ENCODE assay signal across 14 cellular contexts in genomic region chr18:55249572-55249971, GRCh38.
DNase-seq lines count a peak whose midpoint lies in the region; ATAC-seq and TF ChIP-seq lines count a peak whose summit lies in the region.
"Had no signal": no experiment of that assay in that cellular context is flagged by ENCODE, and none has a peak within 500 bp of the region (broad histone marks: within the 10 kb centered on the region; RNA-seq: fewer than 3 reads in every experiment).

No MANE protein-coding gene starts in this region.

- H3K27ac ChIP-seq in SK-N-SH (ENCODE audit: low read depth in 2 of 2, low read length in 1 of 2) (peak overlapping the region; percentile 87 to 90), neural progenitor cell (no peak overlapping the region)
- H3K27ac ChIP-seq: 22Rv1 had no signal

- TF ChIP-seq CTCF in SK-N-SH (IDR thresholded peaks at IDR 0.05) (no peak), neural progenitor cell (IDR thresholded peaks at IDR 0.05) (no peak)

- H3F3A ChIP-seq in SK-N-SH (replicated peaks; ENCODE audit: insufficient read depth) (peaks cover 46% of the 10 kb centered on the region), neural progenitor cell (ENCODE audit: low read depth) (no peaks in the 10 kb centered on the region)

- no peak overlapping the region for H3K4me3 Mint-ChIP-seq in neural progenitor cell
- H3K4me3 Mint-ChIP-seq: activated naive CD4-positive, alpha-beta T cell treated with anti-CD3 and anti-CD28 coated beads, Interleukin-2, amount 10 ng/mL, durations not matched to agents 7 days and 5 days; natural killer cell treated with Interleukin-12 subunit alpha and Interleukin-12 subunit beta and Interleukin-15 and Interleukin-18, amount 100 ng/mL, for 72 hours had no signal

- H3K9me3 Mint-ChIP-seq in neural progenitor cell: peaks cover 5% of the 10 kb centered on the region
- H3K9me3 Mint-ChIP-seq: activated naive CD4-positive, alpha-beta T cell treated with anti-CD3 and anti-CD28 coated beads, Interleukin-2, amount 10 ng/mL, durations not matched to agents 7 days and 5 days; natural killer cell treated with Interleukin-12 subunit alpha and Interleukin-12 subunit beta and Interleukin-15 and Interleukin-18, amount 100 ng/mL, for 72 hours had no signal

- peak overlapping the region; percentile 32 for H3K27ac Mint-ChIP-seq in neural progenitor cell
- H3K27ac Mint-ChIP-seq: activated naive CD4-positive, alpha-beta T cell treated with anti-CD3 and anti-CD28 coated beads, Interleukin-2, amount 10 ng/mL, durations not matched to agents 7 days and 5 days had no signal

- H3K9ac ChIP-seq in SK-N-SH (no peak overlapping the region), neural progenitor cell (no peak overlapping the region)

- CTCF ChIA-PET in SK-N-SH (lab: Yijun Ruan, JAX): interaction anchor here (0.8 kb wide), 1 partner anchor 9 kb away, joined by 3 read pairs; no protein-coding TSS in a partner anchor

- POLR2A ChIA-PET in SK-N-SH (lab: Yijun Ruan, JAX): no interaction called here

- peaks cover 9% of the 10 kb centered on the region for H3K4me1 Mint-ChIP-seq in neural progenitor cell
- H3K4me1 Mint-ChIP-seq: activated naive CD4-positive, alpha-beta T cell treated with anti-CD3 and anti-CD28 coated beads, Interleukin-2, amount 10 ng/mL, durations not matched to agents 7 days and 5 days had no signal

- TF ChIP-seq EP300 in SK-N-SH (IDR thresholded peaks at IDR 0.05; ENCODE audit: borderline replicate concordance in 1 of 2, low read depth in 1 of 2, low read length in 1 of 2): no peak

- H3K27me3 ChIP-seq in SK-N-SH (ENCODE audit: insufficient read depth) (no peaks in the 10 kb centered on the region), neural progenitor cell (no peaks in the 10 kb centered on the region)

- WGBS in SK-N-SH (ENCODE audit: low lambda C conversion rate): 70% methylated on average over 6 of the region's 6 CpGs

- H4K20me1 ChIP-seq in SK-N-SH (ENCODE audit: insufficient read depth): no peaks in the 10 kb centered on the region
- no peaks in the 10 kb centered on the region for H4K20me1 ChIP-seq in neural progenitor cell (ENCODE audit: low read depth)

- no peaks in the 10 kb centered on the region for H3K9me2 ChIP-seq in SK-N-SH

- H2AFZ ChIP-seq in SK-N-SH (ENCODE audit: low read depth) (no peak overlapping the region), neural progenitor cell (replicated peaks) (no peak overlapping the region)

- TF ChIP-seq RAD21 in SK-N-SH (IDR thresholded peaks at IDR 0.05; ENCODE audit: low read length): no peak

- H3K27me3 Mint-ChIP-seq in neural progenitor cell (ENCODE audit: insufficient read depth, low read depth): no peaks in the 10 kb centered on the region
- H3K27me3 Mint-ChIP-seq: activated naive CD4-positive, alpha-beta T cell treated with anti-CD3 and anti-CD28 coated beads, Interleukin-2, amount 10 ng/mL, durations not matched to agents 7 days and 5 days; natural killer cell treated with Interleukin-12 subunit alpha and Interleukin-12 subunit beta and Interleukin-15 and Interleukin-18, amount 100 ng/mL, for 72 hours had no signal

- H3K79me2 ChIP-seq in SK-N-SH (ENCODE audit: insufficient read depth) (peaks cover 24% of the 10 kb centered on the region; the same call in 1 of the 2 replicates), neural progenitor cell (ENCODE audit: low read depth) (peaks cover 2% of the 10 kb centered on the region)

- DNase-seq in SK-N-SH: no peak
- no peak for DNase-seq in neural progenitor cell (ENCODE audit: low spot score)
- no peak for DNase-seq in stimulated activated CD4-positive, alpha-beta T cell treated with anti-CD3 and anti-CD28 coated beads, Interleukin-12 subunit alpha, Interleukin-12 subunit beta, amount 100 ng/mL, for 4 hours
- DNase-seq in NCI-H446 treated with DMSO at 0.1 percent for 48 hours (lab: John Stamatoyannopoulos, UW): no peak
- DNase-seq in stimulated activated CD8-positive, alpha-beta memory T cell treated with anti-CD3 and anti-CD28 coated beads, Interleukin-4, amount 100 ng/mL, for 48 hours: no peak
- DNase-seq: activated CD4-positive, CD25-positive, alpha-beta regulatory T cell treated with anti-CD3 and anti-CD28 coated beads, Interleukin-2, amount 50 U/mL, for 72 hours; activated naive CD4-positive, alpha-beta T cell treated with anti-CD3 and anti-CD28 coated beads, Interleukin-2, amount 10 ng/mL, durations not matched to agents 7 days and 5 days; NCI-H510A treated with DMSO at 0.1 percent for 48 hours; Right ventricle myocardium superior had no signal

- ATAC-seq in SK-N-SH treated with all-trans-retinoic acid at 6 μM for 48 hours (no peak), GM21717 (IDR thresholded peaks at IDR 0.05; ENCODE audit: unreplicated experiment) (peak; percentile 40), HG03354 (IDR thresholded peaks at IDR 0.05; ENCODE audit: poor library complexity, severe bottlenecking, unreplicated experiment) (peak; percentile 42)

- H3K9me3 ChIP-seq in SK-N-SH: no peaks in the 10 kb centered on the region
- no peaks in the 10 kb centered on the region for H3K9me3 ChIP-seq in neural progenitor cell (ENCODE audit: low read depth)

- H3K36me3 ChIP-seq in SK-N-SH (replicated peaks in 1 of 2; ENCODE audit: control insufficient read depth in 1 of 2, insufficient read depth in 2 of 2, low read length in 1 of 2) (peaks cover 26 to 80% of the 10 kb centered on the region in 2 experiments), neural progenitor cell (peaks cover 7% of the 10 kb centered on the region)

- H3K4me3 ChIP-seq in SK-N-SH (ENCODE audit: low read depth in 2 of 2, low read length in 1 of 2) (no peak overlapping the region), neural progenitor cell (no peak overlapping the region)

- H3K4me2 ChIP-seq in SK-N-SH (peak overlapping the region; percentile 66; the same call in 1 of the 2 replicates), neural progenitor cell (no peak overlapping the region)

- H3K36me3 Mint-ChIP-seq in neural progenitor cell: peaks cover 36% of the 10 kb centered on the region
- H3K36me3 Mint-ChIP-seq: activated naive CD4-positive, alpha-beta T cell treated with anti-CD3 and anti-CD28 coated beads, Interleukin-2, amount 10 ng/mL, durations not matched to agents 7 days and 5 days; natural killer cell treated with Interleukin-12 subunit alpha and Interleukin-12 subunit beta and Interleukin-15 and Interleukin-18, amount 100 ng/mL, for 72 hours had no signal

- H3K4me1 ChIP-seq in SK-N-SH (ENCODE audit: control insufficient read depth in 1 of 2, insufficient read depth in 2 of 2, low read depth in 1 of 2, low read length in 1 of 2) (peaks cover 43 to 57% of the 10 kb centered on the region in 2 experiments), neural progenitor cell (peaks cover 19% of the 10 kb centered on the region)

TF ChIP-seq in SK-N-SH, 30 proteins besides CTCF, POLR2A, EP300 and RAD21:
- TF ChIP-seq MAX (IDR thresholded peaks at IDR 0.05; ENCODE audit: low read depth) (no peak), TCF12 (IDR thresholded peaks at IDR 0.05) (0 out of 2 replicates have a peak, but pooled peaks have one; percentile 6)

TF ChIP-seq in SK-N-SH treated with all-trans-retinoic acid at 6 μM for 48 hours, 23 proteins besides CTCF, POLR2A, EP300 and RAD21:
- no peak for TF ChIP-seq TOX (CRISPR knock-in tag; IDR thresholded peaks at IDR 0.05; ENCODE audit: borderline replicate concordance)
- no peak for TF ChIP-seq CSDC2 (CRISPR knock-in tag; IDR thresholded peaks at IDR 0.05)
TF ChIP-seq in SK-N-SH treated with all-trans-retinoic acid at 6 μM for 48 hours: peak in this region for 0.
